18 cellular contexts compared by ENCODE assay signal in the genomic region with DNA sequence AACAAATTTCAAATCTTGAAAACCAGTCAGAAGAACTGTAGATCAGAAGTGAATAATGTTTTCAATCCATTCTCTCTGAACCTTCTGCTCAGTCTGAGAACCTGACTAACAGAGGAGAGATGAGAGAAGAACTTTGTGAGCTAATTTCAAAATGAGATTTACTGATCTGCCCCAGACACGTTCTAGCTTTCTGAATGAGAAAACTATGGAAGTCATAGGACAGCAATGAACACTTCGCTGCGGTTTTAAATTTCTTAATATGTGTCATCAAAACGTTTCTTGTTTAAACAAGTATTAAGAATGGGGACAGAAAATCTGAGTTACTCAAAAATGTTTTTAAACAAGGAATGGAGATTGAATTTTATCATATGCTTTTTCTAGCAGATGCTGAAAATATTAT.
DNase-seq lines count a peak whose midpoint lies in the region; ATAC-seq lines count a peak whose summit lies in the region.
"Had no signal": no experiment of that assay in that cellular context is flagged by ENCODE, and none has a peak within 500 bp of the region (broad histone marks: within the 10 kb centered on the region; RNA-seq: fewer than 3 reads in every experiment).

No MANE protein-coding gene starts in this region.

- no peaks in the 10 kb centered on the region for H3K79me2 ChIP-seq in ACC112 (ENCODE audit: control insufficient read depth, insufficient read depth, low read length, unreplicated experiment)

- no peak overlapping the region for H3K4me3 ChIP-seq in ACC112 (ENCODE audit: low read depth, low read length)
- H3K4me3 ChIP-seq: K562, lung, stomach, uterus had no signal

- no peaks in the 10 kb centered on the region for H3K4me1 ChIP-seq in ACC112 (ENCODE audit: control insufficient read depth, insufficient read depth, low read length, unreplicated experiment)
- H3K4me1 ChIP-seq: stomach, uterus had no signal

- no peak overlapping the region for H3K27ac Mint-ChIP-seq in T-helper 17 cell
- H3K27ac Mint-ChIP-seq: endodermal cell, nephron had no signal

- DNase-seq in epithelial cell of prostate (ENCODE audit: low read depth, low spot score) (peak; percentile 40), T-helper 17 cell (no peak), GM03348 (ENCODE audit: low spot score) (no peak)
- DNase-seq: central memory CD4-positive, alpha-beta T cell; endodermal cell; NCI-H1048; NCI-H748 treated with DMSO at 0.1 percent for 48 hours; stomach; uterus; WERI-Rb-1 had no signal

- H3K27me3 ChIP-seq in ACC112 (ENCODE audit: insufficient read depth, low read length) = no peaks in the 10 kb centered on the region
- H3K27me3 ChIP-seq: stomach, uterus had no signal

- no peak overlapping the region for H3K4me3 Mint-ChIP-seq in T-helper 17 cell
- H3K4me3 Mint-ChIP-seq: endodermal cell, nephron had no signal

- peaks cover 19% of the 10 kb centered on the region for H3K27me3 Mint-ChIP-seq in T-helper 17 cell

- H3K27ac ChIP-seq in ACC112 (ENCODE audit: low read depth, low read length) (no peak overlapping the region), epithelial cell of prostate (peak overlapping the region; percentile 72)
- H3K27ac ChIP-seq: stomach, WERI-Rb-1 had no signal

- H2AFZ ChIP-seq in ACC112 (ENCODE audit: low read length, unreplicated experiment) = peak overlapping the region; percentile 57

- H3K36me3 ChIP-seq in ACC112 (ENCODE audit: insufficient read depth, low read length) = no peaks in the 10 kb centered on the region
- H3K36me3 ChIP-seq: stomach, uterus, WERI-Rb-1 had no signal

- no peaks in the 10 kb centered on the region for H3K9me3 ChIP-seq in T-helper 17 cell (ENCODE audit: control insufficient read depth, low read length, poor library complexity, severe bottlenecking)
- H3K9me3 ChIP-seq: stomach, uterus had no signal

- peaks cover 2% of the 10 kb centered on the region for H3K36me3 Mint-ChIP-seq in T-helper 17 cell (ENCODE audit: low read depth)

- ATAC-seq in GM18861 (IDR thresholded peaks at IDR 0.05; ENCODE audit: unreplicated experiment) (peak; percentile 69), HG03439 (IDR thresholded peaks at IDR 0.05; ENCODE audit: unreplicated experiment) (peak; percentile 66), T-helper 17 cell (no peak), HG03354 (IDR thresholded peaks at IDR 0.05; ENCODE audit: poor library complexity, severe bottlenecking, unreplicated experiment) (no peak), HG03139 (IDR thresholded peaks at IDR 0.05; ENCODE audit: unreplicated experiment) (no peak)
- ATAC-seq: K562 had no signal

- peaks cover 4% of the 10 kb centered on the region for H3K4me1 Mint-ChIP-seq in T-helper 17 cell
- H3K4me1 Mint-ChIP-seq: nephron had no signal

Comparison
In these comparisons a context has a peak if more than half of its experiments do, and no peak if none do; other contexts are left out.
1. ATAC-seq: peak in GM18861 (single experiment) and HG03439 (single experiment); none in T-helper 17 cell (single experiment), HG03354 (single experiment) and HG03139 (single experiment).